20 cellular contexts compared by ENCODE assay signal in the genomic region with DNA sequence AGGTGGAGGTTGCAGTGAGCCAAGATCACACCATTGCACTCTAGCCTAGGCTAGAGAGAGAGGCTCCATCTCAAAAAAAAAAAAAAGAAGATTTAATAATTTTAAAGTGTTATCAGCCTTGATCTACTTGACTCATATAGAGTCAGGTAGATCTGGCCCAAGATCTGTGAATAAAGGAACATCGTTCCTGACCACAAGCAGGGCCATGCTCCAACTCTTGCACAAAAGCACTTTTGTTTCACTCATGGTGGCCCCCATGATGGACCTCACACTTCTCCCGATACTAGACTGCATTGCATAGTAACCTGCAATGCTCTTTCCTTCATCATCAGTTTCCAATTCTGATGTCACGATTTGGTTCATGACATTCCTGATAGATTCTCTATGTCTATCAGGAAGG. TPM values are rescaled to one million over a fixed set of nuclear protein-coding genes. Genes with fewer than 3 reads are reported as not detected.
A peak's percentile ranks its signal among the peaks of the same experiment; 100 is the strongest.
DNase-seq lines count a peak whose midpoint lies in the region; ATAC-seq and TF ChIP-seq lines count a peak whose summit lies in the region.
"Had no signal": no experiment of that assay in that cellular context is flagged by ENCODE, and none has a peak within 500 bp of the region (broad histone marks: within the 10 kb centered on the region; RNA-seq: fewer than 3 reads in every experiment).

No MANE protein-coding gene starts in this region.

- POLR2A ChIA-PET in MCF 10A (lab: Yijun Ruan, JAX): no interaction called here
- POLR2A ChIA-PET in PC-3 (lab: Charles Lee; ENCODE audit: unreplicated experiment): no interaction called here
- POLR2A ChIA-PET in activated CD8-positive, alpha-beta T cell treated with anti-CD3 and anti-CD28 coated beads for 36 hours (lab: Charles Lee): no interaction called here

- H3K4me1 Mint-ChIP-seq in MCF 10A (ENCODE audit: insufficient read depth, unreplicated experiment): peaks cover 7% of the 10 kb centered on the region
- peaks cover 6% of the 10 kb centered on the region for H3K4me1 Mint-ChIP-seq in activated CD8-positive, alpha-beta T cell treated with anti-CD3 and anti-CD28 coated beads for 36 hours (ENCODE audit: low read depth)

- H4K20me1 ChIP-seq in mammary epithelial cell (ENCODE audit: insufficient read depth, low read length) (no peaks in the 10 kb centered on the region), PC-3 (ENCODE audit: low read length) (no peaks in the 10 kb centered on the region)

- H3K9ac ChIP-seq in mammary epithelial cell (ENCODE audit: insufficient read depth, low read length): no peak overlapping the region
- H3K9ac ChIP-seq in PC-3 (ENCODE audit: low read length): no peak overlapping the region
- H3K9ac ChIP-seq: BLaER1 treated with 17β-estradiol and CSF1 and Interleukin-3, amounts not matched to agents 10 nM and 100 nM had no signal

- no peak overlapping the region for H3K27ac Mint-ChIP-seq in MCF 10A (ENCODE audit: low read depth, unreplicated experiment)
- H3K27ac Mint-ChIP-seq in activated CD8-positive, alpha-beta T cell treated with anti-CD3 and anti-CD28 coated beads for 36 hours: no peak overlapping the region
- H3K27ac Mint-ChIP-seq: B cell; CD4-positive, alpha-beta T cell; CD8-positive, alpha-beta T cell had no signal

- H3K9me2 ChIP-seq in PC-3 (replicated peaks; ENCODE audit: low read length): no peaks in the 10 kb centered on the region

- H3K27me3 ChIP-seq in mammary epithelial cell (ENCODE audit: insufficient read depth, low read length) (peaks cover 10% of the 10 kb centered on the region), PC-3 (ENCODE audit: low read length) (peaks cover 10% of the 10 kb centered on the region), gastroesophageal sphincter (peaks cover 5% of the 10 kb centered on the region)

- in situ Hi-C loops in mammary epithelial cell (cut with MboI; ENCODE audit: low sequenced_read_pairs in 2 of 2): loop anchor here in 1 of 2 donors (10.0 kb wide), 1 partner anchor 67 kb away; no protein-coding TSS in a partner anchor

- H3K9me3 Mint-ChIP-seq in MCF 10A (ENCODE audit: unreplicated experiment): no peaks in the 10 kb centered on the region
- no peaks in the 10 kb centered on the region for H3K9me3 Mint-ChIP-seq in activated CD8-positive, alpha-beta T cell treated with anti-CD3 and anti-CD28 coated beads for 36 hours
- H3K9me3 Mint-ChIP-seq: CD4-positive, alpha-beta T cell; CD8-positive, alpha-beta T cell had no signal

- dilution Hi-C loops in mammary epithelial cell (cut with HindIII; ENCODE audit: low sequenced_read_pairs): no loop called here

- TF ChIP-seq EP300 in gastroesophageal sphincter (IDR thresholded peaks at IDR 0.05): no peak

- BruUV-seq in mammary epithelial cell (replicated peaks; lab: Mats Ljungman, UMichigan) (no TSS peak), MCF 10A (replicated peaks; lab: Mats Ljungman, UMichigan) (no TSS peak), PC-3 (replicated peaks; lab: Mats Ljungman, UMichigan) (no TSS peak)

- intact Hi-C loops in mammary epithelial cell (cut with micrococcal nuclease): no loop called here
- intact Hi-C loops in MCF 10A (cut with micrococcal nuclease): no loop called here
- intact Hi-C loops in PC-3 (cut with micrococcal nuclease): no loop called here
- intact Hi-C loops in activated CD8-positive, alpha-beta T cell treated with anti-CD3 and anti-CD28 coated beads for 36 hours (cut with micrococcal nuclease): no loop called here

- peaks cover 15% of the 10 kb centered on the region for H3K27me3 Mint-ChIP-seq in MCF 10A (ENCODE audit: insufficient read depth, unreplicated experiment)
- H3K27me3 Mint-ChIP-seq in activated CD8-positive, alpha-beta T cell treated with anti-CD3 and anti-CD28 coated beads for 36 hours: peaks cover 16% of the 10 kb centered on the region

- DNase-seq in mammary epithelial cell: peak; percentile 87
- DNase-seq in MCF 10A (ENCODE audit: unreplicated experiment): no peak
- DNase-seq in PC-3: peak; percentile 53
- peak; percentile 31 for DNase-seq in SW480 (ENCODE audit: low spot score)
- DNase-seq in islet precursor cell: no peak
- no peak for DNase-seq in activated CD8-positive, alpha-beta T cell treated with anti-CD3 and anti-CD28 coated beads for 36 hours
- DNase-seq: AML-193; Caco-2; Calu3; CD4-positive, alpha-beta T cell; CD8-positive, alpha-beta T cell; DMS79 treated with DMSO at 0.1 percent for 48 hours; GF-D8 had no signal

- CTCF ChIA-PET in mammary epithelial cell (lab: Charles Lee; ENCODE audit: low non-redundant PET): no interaction called here
- CTCF ChIA-PET in MCF 10A (lab: Yijun Ruan, JAX): no interaction called here
- CTCF ChIA-PET in PC-3 (lab: Charles Lee): no interaction called here
- CTCF ChIA-PET in activated CD8-positive, alpha-beta T cell treated with anti-CD3 and anti-CD28 coated beads for 36 hours (lab: Charles Lee): no interaction called here

- 0% methylated on average over 3 of the region's 3 CpGs for WGBS in mammary epithelial cell (ENCODE audit: low coverage, missing lambda C conversion rate)
- WGBS in gastroesophageal sphincter (ENCODE audit: low coverage in 1 of 2), 2 donors: 80 to 89% methylated on average over 1 to 2 of the region's 3 CpGs

- H3K36me3 ChIP-seq in mammary epithelial cell (ENCODE audit: insufficient read depth, low read length) (no peaks in the 10 kb centered on the region), PC-3 (ENCODE audit: low read depth, low read length) (peaks cover 11% of the 10 kb centered on the region; the same call in 1 of the 2 replicates), gastroesophageal sphincter (peaks cover 0 to 10% of the 10 kb centered on the region in 2 donors)

- H3K9me3 ChIP-seq in mammary epithelial cell (replicated peaks; ENCODE audit: insufficient read depth, low read length) (no peaks in the 10 kb centered on the region), PC-3 (ENCODE audit: low read length) (no peaks in the 10 kb centered on the region), gastroesophageal sphincter (no peaks in the 10 kb centered on the region)
- H3K9me3 ChIP-seq: A549; BLaER1 treated with 17β-estradiol and CSF1 and Interleukin-3, amounts not matched to agents 10 nM and 100 nM; Caco-2 had no signal

- H3K27ac ChIP-seq in mammary epithelial cell (ENCODE audit: insufficient read depth, low read depth, low read length): no peak overlapping the region
- no peak overlapping the region for H3K27ac ChIP-seq in PC-3 (ENCODE audit: low read length)
- peak overlapping the region; percentile 40 to 97 (median 94) for H3K27ac ChIP-seq in gastroesophageal sphincter
- H3K27ac ChIP-seq: 22Rv1; A549; BLaER1 treated with 17β-estradiol and CSF1 and Interleukin-3, amounts not matched to agents 10 nM and 100 nM; C4-2B had no signal

- peaks cover 17% of the 10 kb centered on the region for H3K36me3 Mint-ChIP-seq in MCF 10A (ENCODE audit: insufficient read depth, unreplicated experiment)
- peaks cover 6% of the 10 kb centered on the region for H3K36me3 Mint-ChIP-seq in activated CD8-positive, alpha-beta T cell treated with anti-CD3 and anti-CD28 coated beads for 36 hours (ENCODE audit: low read depth)

- ATAC-seq in PC-3: no peak; the same call in 1 of the 2 replicates
- ATAC-seq in gastroesophageal sphincter: no peak
- no peak for ATAC-seq in activated CD8-positive, alpha-beta T cell treated with anti-CD3 and anti-CD28 coated beads for 36 hours
- ATAC-seq: A549; CD8-positive, alpha-beta T cell had no signal

- H3K4me3 ChIP-seq in mammary epithelial cell (replicated peaks in 1 of 3; ENCODE audit: insufficient read depth in 1 of 3, low read depth in 2 of 3, low read length in 3 of 3) (no peak overlapping the region), PC-3 (ENCODE audit: low read length) (no peak overlapping the region), gastroesophageal sphincter (no peak overlapping the region)
- H3K4me3 ChIP-seq: A549; BLaER1 treated with 17β-estradiol and CSF1 and Interleukin-3, amounts not matched to agents 10 nM and 100 nM had no signal

- no peak for TF ChIP-seq CTCF in mammary epithelial cell (conservative IDR thresholded peaks at IDR 0.05 in 1 of 2, IDR thresholded peaks at IDR 0.05 in 1 of 2; ENCODE audit: extremely low read depth in 1 of 2, insufficient read depth in 1 of 2, low read depth in 1 of 2, low read length in 2 of 2)
- no peak for TF ChIP-seq CTCF in MCF 10A (IDR thresholded peaks at IDR 0.05; ENCODE audit: unreplicated experiment)
- TF ChIP-seq CTCF in PC-3 (conservative IDR thresholded peaks at IDR 0.05; ENCODE audit: low read depth, low read length): no peak
- TF ChIP-seq CTCF in gastroesophageal sphincter (IDR thresholded peaks at IDR 0.05): no peak
- TF ChIP-seq CTCF in activated CD8-positive, alpha-beta T cell treated with anti-CD3 and anti-CD28 coated beads for 36 hours (IDR thresholded peaks at IDR 0.05): no peak

- H3K4me1 ChIP-seq in mammary epithelial cell (ENCODE audit: insufficient read depth, low read length): peaks cover 19% of the 10 kb centered on the region
- no peaks in the 10 kb centered on the region for H3K4me1 ChIP-seq in PC-3 (ENCODE audit: insufficient read depth, low read length)
- H3K4me1 ChIP-seq in gastroesophageal sphincter: peaks cover 0 to 84% (median 12%) of the 10 kb centered on the region in 3 donors
- H3K4me1 ChIP-seq: Caco-2 had no signal

- H3K79me2 ChIP-seq in mammary epithelial cell (ENCODE audit: insufficient read depth, low read length): no peaks in the 10 kb centered on the region
- H3K79me2 ChIP-seq in PC-3 (ENCODE audit: low read length): no peaks in the 10 kb centered on the region

- no peak overlapping the region for H3K4me3 Mint-ChIP-seq in MCF 10A (ENCODE audit: unreplicated experiment)
- no peak overlapping the region for H3K4me3 Mint-ChIP-seq in activated CD8-positive, alpha-beta T cell treated with anti-CD3 and anti-CD28 coated beads for 36 hours
- H3K4me3 Mint-ChIP-seq: B cell; CD4-positive, alpha-beta T cell; CD8-positive, alpha-beta T cell had no signal

- no peak for TF ChIP-seq POLR2A in gastroesophageal sphincter (IDR thresholded peaks at IDR 0.05)

- H3K4me2 ChIP-seq in mammary epithelial cell (ENCODE audit: insufficient read depth, low read depth, low read length) (no peak overlapping the region), PC-3 (ENCODE audit: low read length) (no peak overlapping the region)
- H3K4me2 ChIP-seq: A549; BLaER1 treated with 17β-estradiol and CSF1 and Interleukin-3, amounts not matched to agents 10 nM and 100 nM had no signal

- H2AFZ ChIP-seq in mammary epithelial cell (ENCODE audit: low read depth, low read length) (no peak overlapping the region), PC-3 (ENCODE audit: low read length) (no peak overlapping the region)

- no peaks in the 10 kb centered on the region for H3F3A ChIP-seq in PC-3 (ENCODE audit: low read length, unreplicated experiment)

RNA-seq across cellular contexts. Expression of a gene that starts 5.2 kb away (rescaled TPM):
- under 1 TPM in 1 of 2 donors, not detected in 1; 0.33 TPM for total RNA-seq in mammary epithelial cell
- polyA plus RNA-seq in mammary epithelial cell: not detected
- polyA minus RNA-seq in mammary epithelial cell: not detected
- not detected in 2 replicates for total RNA-seq in MCF 10A (2022)
- not detected in 2 replicates for total RNA-seq in PC-3 (2014; rRNA removed)
- over 10,000 TPM in 3 of 4 donors, 1,000 to 10,000 TPM in 1; 7,231 to 23,237 (median 11,307) TPM for total RNA-seq in gastroesophageal sphincter
- not detected for total RNA-seq in activated CD8-positive, alpha-beta T cell treated with anti-CD3 and anti-CD28 coated beads for 36 hours
- total RNA-seq: A172; Caco-2; CD4-positive, alpha-beta T cell; CD8-positive, alpha-beta T cell had no signal

RNA-seq across cellular contexts. Expression of a gene that starts 26.4 kb away (rescaled TPM):
- total RNA-seq in mammary epithelial cell: 10 to 100 TPM; 40.1 to 45.8 TPM
- polyA plus RNA-seq in mammary epithelial cell: 17.7 TPM
- 8.6 TPM for polyA minus RNA-seq in mammary epithelial cell
- 54.7 and 70.1 TPM in 2 replicates for total RNA-seq in MCF 10A (2022)
- total RNA-seq in PC-3 (2014; rRNA removed): 25.9 and 37.0 TPM in 2 replicates
- 10 to 100 TPM; 34.1 to 66.9 (median 49.6) TPM for total RNA-seq in gastroesophageal sphincter
- 10 to 100 TPM; 34.5 to 39.0 TPM for total RNA-seq in activated CD8-positive, alpha-beta T cell treated with anti-CD3 and anti-CD28 coated beads for 36 hours

Comparison
In these comparisons a context has a peak if more than half of its experiments do, and no peak if none do; other contexts are left out.
1. DNase-seq: peak in mammary epithelial cell (single experiment), PC-3 (single experiment) and SW480 (single experiment); none in MCF 10A (single experiment), islet precursor cell (single experiment) and activated CD8-positive, alpha-beta T cell treated with anti-CD3 and anti-CD28 coated beads for 36 hours (single experiment).
2. H3K27ac ChIP-seq: peak in gastroesophageal sphincter (4 of 4); none in mammary epithelial cell (single experiment) and PC-3 (single experiment).
3. RNA of a gene that starts 5.2 kb away (total RNA-seq): 7,231 to 23,237 TPM in gastroesophageal sphincter; 0.33 TPM in mammary epithelial cell, not detected in MCF 10A, not detected in activated CD8-positive, alpha-beta T cell treated with anti-CD3 and anti-CD28 coated beads for 36 hours and not detected in PC-3; every median in the first group is over 1,000 times any median in the second.